In genomic region chr1:8317647-8318360, GRCh38 we compare ENCODE assay signal across 8 cellular contexts. TPM values are rescaled to one million over a fixed set of nuclear protein-coding genes. Genes with fewer than 3 reads are reported as not detected.
A peak's percentile ranks its signal among the peaks of the same experiment; 100 is the strongest.
DNase-seq lines count a peak whose midpoint lies in the region; ATAC-seq and TF ChIP-seq lines count a peak whose summit lies in the region.

TSS of gene SLC45A1 (plus strand) at chr1:8318114. CDS start at chr1:8324330, 6,216 bp downstream.

- H3K4me1 ChIP-seq in right lobe of liver, result peaks cover 0 to 17% (median 8%) of the 10 kb centered on the region in 4 donors

- intact Hi-C loops in right lobe of liver (cut with DNase I), result loop anchor here (5.0 to 10.0 kb wide), 3 partner anchors 53 to 341 kb away; no protein-coding TSS in a partner anchor

- DNase-seq in GM13976 (ENCODE audit: low spot score) (peak; percentile 91), NCI-H2081 treated with DMSO at 0.1 percent for 48 hours (lab: John Stamatoyannopoulos, UW) (peak; percentile 4), dermis blood vessel endothelial cell (peak; percentile 71), right lobe of liver (peak; percentile 64 to 74 (median 66))
- DNase-seq in activated CD4-positive, alpha-beta T cell treated with anti-CD3 and anti-CD28 coated beads, Interleukin-2, amount 50 U/mL, for 48 hours, result peak; percentile 82 to 84
- peak; percentile 76 for DNase-seq in stimulated activated CD4-positive, alpha-beta T cell treated with anti-CD3 and anti-CD28 coated beads, Interleukin-2, amount 100 ng/mL, for 4 hours (ENCODE audit: low read depth)

- H3K27ac ChIP-seq in right lobe of liver, result no peak within 1 kb of the TSS

- peak within 1 kb of the TSS; percentile 35 to 50 (median 39) for H3K4me3 ChIP-seq in right lobe of liver

- no peaks in the 10 kb centered on the region for H3K27me3 ChIP-seq in right lobe of liver

- in situ Hi-C loops in GM13976 (cut with MboI; ENCODE audit: low sequenced_read_pairs, unreplicated experiment), result loop anchor here (10.0 kb wide), 1 partner anchor 283 kb away; no protein-coding TSS in a partner anchor

- TF ChIP-seq CTCF in GM13976 (IDR thresholded peaks at IDR 0.05; ENCODE audit: borderline replicate concordance, control extremely low read depth, extremely low read depth, insufficient read depth, missing control alignments) (no peak), right lobe of liver (IDR thresholded peaks at IDR 0.05) (no peak)

- no peaks in the 10 kb centered on the region for H3K36me3 ChIP-seq in right lobe of liver

- H3K9me3 ChIP-seq in right lobe of liver, result no peaks in the 10 kb centered on the region

- TF ChIP-seq POLR2A in right lobe of liver (IDR thresholded peaks at IDR 0.05), result no peak

- peak; percentile 32 to 48 (median 35) for ATAC-seq in right lobe of liver
- no peak for ATAC-seq in HG03097 (IDR thresholded peaks at IDR 0.05; ENCODE audit: low FRiP score, unreplicated experiment)
- ATAC-seq in HG02610 (IDR thresholded peaks at IDR 0.05; ENCODE audit: unreplicated experiment), result no peak

- WGBS in right lobe of liver (ENCODE audit: insufficient coverage, low coverage, low lambda C conversion rate, missing lambda C conversion rate), result 73% methylated on average over 18 of the region's 73 CpGs

RNA-seq across cellular contexts. Expression of gene SLC45A1, which starts in this region (rescaled TPM):
- total RNA-seq in dermis blood vessel endothelial cell (1.7 TPM in 2 replicates), right lobe of liver (under 1 TPM in 5 of 6 experiments, not detected in 1; 0.13 to 0.53 (median 0.25) TPM)

Comparison
In these comparisons a context has a peak if more than half of its experiments do, and no peak if none do; other contexts are left out.
1. Peak in DNase-seq, ATAC-seq and H3K4me3 ChIP-seq in right lobe of liver; RNA of the gene not detected or under 1 TPM.
2. DNase-seq: peak in every context shown above with its lines; median percentile 91 in GM13976; 83 in activated CD4-positive, alpha-beta T cell treated with anti-CD3 and anti-CD28 coated beads, Interleukin-2, amount 50 U/mL, for 48 hours; 76 in stimulated activated CD4-positive, alpha-beta T cell treated with anti-CD3 and anti-CD28 coated beads, Interleukin-2, amount 100 ng/mL, for 4 hours; 71 in dermis blood vessel endothelial cell; 66 in right lobe of liver; 4 in NCI-H2081 treated with DMSO at 0.1 percent for 48 hours.